1 cellular context compared by ENCODE assay signal in genomic region chr21:34593954-34594531, GRCh38.
TF ChIP-seq lines count a peak whose summit lies in the region.

No MANE protein-coding gene starts in this region.

TF ChIP-seq in liver, 16 proteins besides CTCF, POLR2A, EP300 and RAD21 (continued from another document):
- no peak for TF ChIP-seq REST (IDR thresholded peaks at IDR 0.05)
- TF ChIP-seq ATF3 (IDR thresholded peaks at IDR 0.05), result no peak
- TF ChIP-seq ZBTB33 (IDR thresholded peaks at IDR 0.05), result no peak
- peak; percentile 60 for TF ChIP-seq NR2F2 (IDR thresholded peaks at IDR 0.05)
- peak; percentile 6 for TF ChIP-seq SP1 (IDR thresholded peaks at IDR 0.05)
